In genomic region chr1:147892216-147892615, GRCh38 we compare ENCODE assay signal across 9 cellular contexts. TPM values are rescaled to one million over a fixed set of nuclear protein-coding genes. Genes with fewer than 3 reads are reported as not detected.
A peak's percentile ranks its signal among the peaks of the same experiment; 100 is the strongest.
DNase-seq lines count a peak whose midpoint lies in the region; ATAC-seq and TF ChIP-seq lines count a peak whose summit lies in the region.
"Had no signal": no experiment of that assay in that cellular context is flagged by ENCODE, and none has a peak within 500 bp of the region (broad histone marks: within the 10 kb centered on the region; RNA-seq: fewer than 3 reads in every experiment).

No MANE protein-coding gene starts in this region.

- peak overlapping the region; percentile 42 for H3K27ac ChIP-seq in right cardiac atrium (ENCODE audit: low read length)
- H3K27ac ChIP-seq: lower lobe of right lung had no signal

- peaks cover 3% of the 10 kb centered on the region for H3K4me1 ChIP-seq in BE2C
- no peaks in the 10 kb centered on the region for H3K4me1 ChIP-seq in right cardiac atrium (ENCODE audit: control insufficient read depth, insufficient read depth, low read length)

- intact Hi-C loops in right cardiac atrium (cut with DNase I) = loop anchor here in 3 of 4 donors (1.0 to 10.0 kb wide), 6 partner anchors 167 to 617 kb away; no protein-coding TSS in a partner anchor

- WGBS in right cardiac atrium = 44% methylated on average over 5 of the region's 5 CpGs

- H3K9me3 ChIP-seq in BE2C = no peaks in the 10 kb centered on the region
- no peaks in the 10 kb centered on the region for H3K9me3 ChIP-seq in right cardiac atrium (ENCODE audit: control insufficient read depth, low read length)
- H3K9me3 ChIP-seq: lower lobe of right lung had no signal

- H3K27me3 ChIP-seq in BE2C = no peaks in the 10 kb centered on the region
- H3K27me3 ChIP-seq in right cardiac atrium (ENCODE audit: control insufficient read depth, insufficient read depth) = no peaks in the 10 kb centered on the region

- TF ChIP-seq CTCF in BE2C (IDR thresholded peaks at IDR 0.05; ENCODE audit: low read depth, low read length) (peak; percentile 36), GM12873 (IDR thresholded peaks at IDR 0.05; ENCODE audit: insufficient read depth, low read depth, low read length, missing control alignments) (peak; percentile 45)

- no peak overlapping the region for H3K4me3 ChIP-seq in BE2C (ENCODE audit: low read depth, low read length)
- H3K4me3 ChIP-seq in right cardiac atrium (ENCODE audit: low read length) = no peak overlapping the region
- H3K4me3 ChIP-seq: lower lobe of right lung had no signal

- peak; percentile 48 to 49 for ATAC-seq in right cardiac atrium
- ATAC-seq in GM21360 (IDR thresholded peaks at IDR 0.05; ENCODE audit: unreplicated experiment) = no peak
- ATAC-seq in GM18498 (IDR thresholded peaks at IDR 0.05; ENCODE audit: unreplicated experiment) = no peak
- no peak for ATAC-seq in GM18870 (IDR thresholded peaks at IDR 0.05; ENCODE audit: unreplicated experiment)

- H3K36me3 ChIP-seq in BE2C = no peaks in the 10 kb centered on the region
- H3K36me3 ChIP-seq: lower lobe of right lung had no signal

- peak; percentile 24 for DNase-seq in BE2C
- DNase-seq in RPMI8226 = peak; percentile 34
- DNase-seq in right cardiac atrium = peak in 2 of 3 donors; percentile 46 to 47
- DNase-seq in activated gamma-delta T cell (lab: John Stamatoyannopoulos, UW) = no peak
- DNase-seq: lower lobe of right lung had no signal

RNA-seq across cellular contexts. Expression of gene GJA8, which starts 10.4 kb away (rescaled TPM):
- not detected for polyA plus RNA-seq in BE2C (2012; ENCODE audit: insufficient read depth, insufficient read length, low read depth)
- not detected for total RNA-seq in right cardiac atrium
- not detected for polyA plus RNA-seq in right cardiac atrium
- total RNA-seq: lower lobe of right lung had no signal

RNA-seq across cellular contexts. Expression of gene GPR89B, which starts 36.0 kb away (rescaled TPM):
- polyA plus RNA-seq in BE2C (2012; ENCODE audit: insufficient read depth, insufficient read length, low read depth) = 14.6 TPM
- 10 to 100 TPM in 2 of 4 donors, 1 to 10 TPM in 2; 7.9 to 12.3 (median 9.3) TPM for total RNA-seq in right cardiac atrium
- 8.5 TPM for polyA plus RNA-seq in right cardiac atrium

Comparison
In these comparisons a context has a peak if more than half of its experiments do, and no peak if none do; other contexts are left out.
1. ATAC-seq: peak in right cardiac atrium (2 of 2); none in GM21360 (single experiment), GM18498 (single experiment) and GM18870 (single experiment).